In genomic region chr2:215921884-215922283, GRCh38 we compare ENCODE assay signal across 7 cellular contexts.
DNase-seq lines count a peak whose midpoint lies in the region; ATAC-seq and TF ChIP-seq lines count a peak whose summit lies in the region.

No MANE protein-coding gene starts in this region.

- H3K4me1 ChIP-seq in GM23248 (ENCODE audit: insufficient read depth): peaks cover 45% of the 10 kb centered on the region

- H3K9me3 Mint-ChIP-seq in osteocyte (ENCODE audit: unreplicated experiment): no peaks in the 10 kb centered on the region
- H3K9me3 Mint-ChIP-seq in activated T-helper 17 cell treated with anti-CD3 and anti-CD28 coated beads, Interleukin-2, amount 50 U/mL, for 72 hours: no peaks in the 10 kb centered on the region

- WGBS in GM23248 (ENCODE audit: low coverage in 1 of 2, low lambda C conversion rate in 2 of 2, missing lambda C conversion rate in 2 of 2), 2 experiments: 75 to 78% methylated on average over 3 of the region's 3 CpGs

- peak overlapping the region; percentile 80 for H3K27ac Mint-ChIP-seq in osteocyte (ENCODE audit: unreplicated experiment)
- no peak overlapping the region for H3K27ac Mint-ChIP-seq in activated T-helper 17 cell treated with anti-CD3 and anti-CD28 coated beads, Interleukin-2, amount 50 U/mL, for 72 hours

- H3K9me2 ChIP-seq in GM23248 (ENCODE audit: insufficient read depth): no peaks in the 10 kb centered on the region

- no peak overlapping the region for H3K4me2 ChIP-seq in GM23248 (ENCODE audit: unreplicated experiment)

- ATAC-seq in activated T-helper 17 cell treated with anti-CD3 and anti-CD28 coated beads, Interleukin-2, amount 50 U/mL, for 72 hours (replicated peaks): no peak

- peaks cover 5% of the 10 kb centered on the region; the same call in 1 of the 2 replicates for H3K79me2 ChIP-seq in GM23248 (ENCODE audit: insufficient read depth)

- no peaks in the 10 kb centered on the region for H4K20me1 ChIP-seq in GM23248 (ENCODE audit: insufficient read depth)

- H3K9me3 ChIP-seq in GM23248 (ENCODE audit: low read depth): no peaks in the 10 kb centered on the region

- H3K27ac ChIP-seq in GM23248: no peak overlapping the region

- H3K4me3 Mint-ChIP-seq in osteocyte (ENCODE audit: unreplicated experiment): no peak overlapping the region
- H3K4me3 Mint-ChIP-seq in activated T-helper 17 cell treated with anti-CD3 and anti-CD28 coated beads, Interleukin-2, amount 50 U/mL, for 72 hours: no peak overlapping the region

- H3K36me3 Mint-ChIP-seq in osteocyte (ENCODE audit: unreplicated experiment): no peaks in the 10 kb centered on the region
- no peaks in the 10 kb centered on the region for H3K36me3 Mint-ChIP-seq in activated T-helper 17 cell treated with anti-CD3 and anti-CD28 coated beads, Interleukin-2, amount 50 U/mL, for 72 hours (ENCODE audit: low read depth)

- no peak overlapping the region for H3K9ac ChIP-seq in GM23248

- no peak overlapping the region for H2AFZ ChIP-seq in GM23248

- TF ChIP-seq CTCF in osteocyte (IDR thresholded peaks at IDR 0.05): no peak

- H3K27me3 Mint-ChIP-seq in osteocyte (ENCODE audit: unreplicated experiment): no peaks in the 10 kb centered on the region
- peaks cover 7% of the 10 kb centered on the region for H3K27me3 Mint-ChIP-seq in activated T-helper 17 cell treated with anti-CD3 and anti-CD28 coated beads, Interleukin-2, amount 50 U/mL, for 72 hours

- no peaks in the 10 kb centered on the region for H3K36me3 ChIP-seq in GM23248 (ENCODE audit: low read depth)

- in situ Hi-C loops in GM23248 (cut with MboI): no loop called here

- peak; percentile 76 for DNase-seq in GM23248
- DNase-seq in NCI-H226: peak; percentile 7
- DNase-seq in dermis blood vessel endothelial cell: peak; percentile 87
- DNase-seq in osteocyte (ENCODE audit: extremely low spot score, unreplicated experiment): peak; percentile 88
- DNase-seq in pons (ENCODE audit: low spot score): no peak
- no peak for DNase-seq in activated CD4-positive, alpha-beta T cell treated with anti-CD3 and anti-CD28 coated beads, Interleukin-2, amount 50 U/mL, for 4 hours

- peaks cover 59% of the 10 kb centered on the region for H3K4me1 Mint-ChIP-seq in osteocyte (ENCODE audit: unreplicated experiment)
- no peaks in the 10 kb centered on the region for H3K4me1 Mint-ChIP-seq in activated T-helper 17 cell treated with anti-CD3 and anti-CD28 coated beads, Interleukin-2, amount 50 U/mL, for 72 hours

- no peak overlapping the region for H3K4me3 ChIP-seq in GM23248

- no peaks in the 10 kb centered on the region for H3K27me3 ChIP-seq in GM23248 (replicated peaks; ENCODE audit: insufficient read depth)

- H3F3A ChIP-seq in GM23248 (ENCODE audit: insufficient read depth): peaks cover 39% of the 10 kb centered on the region

Comparison
In these comparisons a context has a peak if more than half of its experiments do, and no peak if none do; other contexts are left out.
1. DNase-seq: peak in GM23248 (single experiment), NCI-H226 (single experiment), dermis blood vessel endothelial cell (single experiment) and osteocyte (single experiment); none in pons (single experiment) and activated CD4-positive, alpha-beta T cell treated with anti-CD3 and anti-CD28 coated beads, Interleukin-2, amount 50 U/mL, for 4 hours (0 of 2).